Comparison of ENCODE assay signal across 16 cellular contexts in genomic region chr22:41561788-41562187, GRCh38. TPM values are rescaled to one million over a fixed set of nuclear protein-coding genes. Genes with fewer than 3 reads are reported as not detected.
DNase-seq lines count a peak whose midpoint lies in the region; ATAC-seq, FAIRE-seq and TF ChIP-seq lines count a peak whose summit lies in the region.
"Had no signal": no experiment of that assay in that cellular context is flagged by ENCODE, and none has a peak within 500 bp of the region (broad histone marks: within the 10 kb centered on the region; RNA-seq: fewer than 3 reads in every experiment).

No MANE protein-coding gene starts in this region.

- FAIRE-seq in H1 (lab: Jason Lieb, UNC), result no peak
- FAIRE-seq: GM12878, GM19239, H54 had no signal

- H3K79me1 ChIP-seq in H1 (ENCODE audit: low read depth, low read length) (no peaks in the 10 kb centered on the region), mesenchymal stem cell (replicated peaks; ENCODE audit: low read length, poor library complexity, severe bottlenecking) (no peaks in the 10 kb centered on the region)

- POLR2A ChIA-PET in H1 (lab: Charles Lee; ENCODE audit: partially characterized antibody), result interaction anchor here (0.7 to 2.0 kb wide), 5 partner anchors 11 to 179 kb away, joined by 3 to 7 read pairs (median 4); partner anchors contain the start of gene PMM1

- H4K8ac ChIP-seq in H1 (ENCODE audit: extremely low read depth, insufficient read depth, low read length) (no peak overlapping the region), mesenchymal stem cell (ENCODE audit: low read length) (no peak overlapping the region)

- peaks cover 6% of the 10 kb centered on the region; the same call in 1 of the 2 replicates for H3K23me2 ChIP-seq in H1 (ENCODE audit: low read depth, low read length)

- intact Hi-C loops in testis (cut with DNase I; ENCODE audit: low total_unique reads), result no loop called here

- H3K18ac ChIP-seq in H1 (ENCODE audit: extremely low read depth, low read length), result peak overlapping the region; percentile 93; the same call in 1 of the 2 replicates
- H3K18ac ChIP-seq in mesenchymal stem cell (ENCODE audit: low read depth in 1 of 2, low read length in 2 of 2), result peak overlapping the region in 1 of 2 experiments; percentile 69

- TF ChIP-seq CTCF in H1 (IDR thresholded peaks at IDR 0.05; ENCODE audit: control extremely low read depth in 1 of 3, insufficient read depth in 1 of 3, low read depth in 1 of 3, low read length in 3 of 3), result no peak
- no peak for TF ChIP-seq CTCF in testis (IDR thresholded peaks at IDR 0.05)

- H3K23ac ChIP-seq in H1 (ENCODE audit: insufficient read length), result no peak overlapping the region
- no peak overlapping the region for H3K23ac ChIP-seq in mesenchymal stem cell (ENCODE audit: low read length in 2 of 2)

- H2BK12ac ChIP-seq in H1 (ENCODE audit: low read depth, low read length) (peak overlapping the region; percentile 35; the same call in 1 of the 2 replicates), mesenchymal stem cell (ENCODE audit: low read length in 2 of 2) (peak overlapping the region in 1 of 2 experiments; percentile 59)

- no peak for ATAC-seq in GM18519 (IDR thresholded peaks at IDR 0.05; ENCODE audit: low FRiP score, unreplicated experiment)
- ATAC-seq: esophagus mucosa, GM12878 had no signal

- WGBS in H1 (ENCODE audit: extremely low coverage in 1 of 2, insufficient coverage in 1 of 2, insufficient read length in 1 of 2, insufficient replicate concordance in 2 of 2, low coverage in 1 of 2, low lambda C conversion rate in 2 of 2, missing lambda C conversion rate in 1 of 2), 2 experiments, result 66% methylated on average over 5 of the region's 5 CpGs; no CpG with 5 or more reads in 1 of the 2 experiments
- WGBS in mesenchymal stem cell, result 90% methylated on average over 5 of the region's 5 CpGs
- WGBS in testis, 2 donors, result 50 to 69% methylated on average over 5 of the region's 5 CpGs

- CTCF ChIA-PET in H1 (lab: Charles Lee; ENCODE audit: partially characterized antibody), result interaction anchor here (0.6 to 16.1 kb wide), 4 partner anchors 11 to 168 kb away, joined by 4 to 169 read pairs (median 4); no protein-coding TSS in a partner anchor

- H3K4me1 ChIP-seq in HUES6 (ENCODE audit: control insufficient read depth, insufficient read depth, low read length) (peaks cover 43% of the 10 kb centered on the region), H1 (replicated peaks in 1 of 4; ENCODE audit: control insufficient read depth in 3 of 4, insufficient read depth in 4 of 4, low read length in 3 of 4) (peaks cover 4 to 34% (median 24%) of the 10 kb centered on the region in 4 experiments), mesenchymal stem cell (ENCODE audit: control insufficient read depth, insufficient read depth, low read depth, low read length) (peaks cover 58% of the 10 kb centered on the region), testis (peaks cover 46% of the 10 kb centered on the region)

- peak overlapping the region; percentile 18; the same call in 1 of the 2 replicates for H2BK5ac ChIP-seq in H1 (ENCODE audit: low read depth, low read length)
- no peak overlapping the region for H2BK5ac ChIP-seq in mesenchymal stem cell (ENCODE audit: low read depth, low read length, poor library complexity, severe bottlenecking)

- H3K4me2 ChIP-seq in H1 (ENCODE audit: insufficient read depth in 1 of 2, low read depth in 2 of 2, low read length in 2 of 2), result peak overlapping the region; percentile 63 to 70; a peak in 2 of 4 replicates
- peak overlapping the region; percentile 74 for H3K4me2 ChIP-seq in mesenchymal stem cell (ENCODE audit: low read length, poor library complexity, severe bottlenecking)

- H3K27me3 ChIP-seq in HUES6 (ENCODE audit: control insufficient read depth, insufficient read depth, low read length), result no peaks in the 10 kb centered on the region
- no peaks in the 10 kb centered on the region for H3K27me3 ChIP-seq in H1 (replicated peaks in 1 of 4; ENCODE audit: control insufficient read depth in 3 of 4, extremely low read depth in 1 of 4, insufficient read depth in 3 of 4, low read length in 3 of 4)
- H3K27me3 ChIP-seq in mesenchymal stem cell (ENCODE audit: control insufficient read depth in 1 of 2, insufficient read depth in 1 of 2, low read length in 2 of 2), result no peaks in the 10 kb centered on the region
- no peaks in the 10 kb centered on the region for H3K27me3 ChIP-seq in testis
- H3K27me3 ChIP-seq: SJSA1 had no signal

- H2BK20ac ChIP-seq in H1 (ENCODE audit: low read length), result 0 out of 2 replicates have a peak overlapping the region, but pooled peaks have one; percentile 87

- H2BK15ac ChIP-seq in H1 (ENCODE audit: low read length) (no peak overlapping the region), mesenchymal stem cell (ENCODE audit: low read depth, poor library complexity, severe bottlenecking) (no peak overlapping the region)

- TF ChIP-seq POLR2A in H1 (IDR thresholded peaks at IDR 0.05; ENCODE audit: control extremely low read depth in 1 of 2, low read depth in 2 of 2, low read length in 2 of 2), result no peak
- no peak for TF ChIP-seq POLR2A in testis (IDR thresholded peaks at IDR 0.05)

- H2AFZ ChIP-seq in H1 (ENCODE audit: low read length) (no peak overlapping the region), mesenchymal stem cell (ENCODE audit: low read depth, low read length) (no peak overlapping the region)

- H3K79me2 ChIP-seq in H1 (ENCODE audit: control insufficient read depth in 1 of 2, insufficient read depth in 2 of 2, low read length in 2 of 2), result no peaks in the 10 kb centered on the region

- H3K36me3 ChIP-seq in HUES6 (ENCODE audit: control insufficient read depth, insufficient read depth, low read length) (no peaks in the 10 kb centered on the region), H1 (ENCODE audit: control insufficient read depth in 2 of 4, insufficient read depth in 4 of 4, low read length in 3 of 4) (no peaks in the 10 kb centered on the region), mesenchymal stem cell (ENCODE audit: control insufficient read depth in 1 of 2, insufficient read depth in 2 of 2, low read depth in 1 of 2, low read length in 2 of 2) (no peaks in the 10 kb centered on the region), testis (ENCODE audit: low read depth, missing control alignments) (no peaks in the 10 kb centered on the region)
- H3K36me3 ChIP-seq: SJSA1 had no signal

- H3K4ac ChIP-seq in H1 (replicated peaks; ENCODE audit: insufficient read length, low read depth, low read length), result no peak overlapping the region
- H3K4ac ChIP-seq in mesenchymal stem cell (ENCODE audit: low read depth in 1 of 2, low read length in 2 of 2), result peak overlapping the region in 1 of 2 experiments; percentile 65

- no peak overlapping the region for H4K5ac ChIP-seq in H1 (ENCODE audit: insufficient read length, low read depth, low read length)

- no peak overlapping the region for H3K56ac ChIP-seq in H1 (replicated peaks; ENCODE audit: insufficient read length, low read depth, low read length)

- no peak for DNase-seq in H1 (ENCODE audit: low read depth in 1 of 2, low spot score in 2 of 2)
- no peak for DNase-seq in mesenchymal stem cell
- peak; percentile 76 for DNase-seq in testis
- DNase-seq in DMS114 treated with DMSO at 0.1 percent for 48 hours (lab: John Stamatoyannopoulos, UW; ENCODE audit: unreplicated experiment), result no peak
- no peak for DNase-seq in A172 (ENCODE audit: low spot score)
- DNase-seq in HuH-7 (ENCODE audit: low spot score), result no peak
- DNase-seq: activated T-cell treated with anti-CD3 and anti-CD28 coated beads, Interleukin-2, amount 50 U/mL, for 48 hours; NCI-H1417 treated with DMSO at 0.1 percent for 48 hours; stimulated activated CD4-positive, alpha-beta T cell treated with anti-CD3 and anti-CD28 coated beads, Interleukin-2, amount 100 ng/mL, for 48 hours had no signal

- H3K14ac ChIP-seq in H1 (ENCODE audit: insufficient read length), result no peak overlapping the region
- no peak overlapping the region for H3K14ac ChIP-seq in mesenchymal stem cell (ENCODE audit: low read length in 2 of 2)

- H3K9ac ChIP-seq in HUES6 (ENCODE audit: low read length) (peak overlapping the region; percentile 42), H1 (replicated peaks in 1 of 4; ENCODE audit: extremely low read depth in 1 of 4, low read depth in 3 of 4, low read length in 3 of 4) (no peak overlapping the region), mesenchymal stem cell (ENCODE audit: low read length) (no peak overlapping the region)

- no peak overlapping the region for H2AK5ac ChIP-seq in H1 (ENCODE audit: low read depth, low read length)
- H2AK5ac ChIP-seq in mesenchymal stem cell (ENCODE audit: low read length, severe bottlenecking), result peak overlapping the region; percentile 13

- TF ChIP-seq EP300 in H1 (IDR thresholded peaks at IDR 0.05; ENCODE audit: borderline replicate concordance in 1 of 2, low read depth in 2 of 2, low read length in 2 of 2), result no peak

- H4K91ac ChIP-seq in H1 (replicated peaks; ENCODE audit: insufficient read length, low read length), result no peak overlapping the region
- peak overlapping the region; percentile 43 for H4K91ac ChIP-seq in mesenchymal stem cell (ENCODE audit: low read length)

- H3K9me3 ChIP-seq in HUES6 (ENCODE audit: control insufficient read depth, insufficient read depth, low read depth, low read length) (no peaks in the 10 kb centered on the region), H1 (ENCODE audit: insufficient read depth in 2 of 2, low read depth in 1 of 2, low read length in 1 of 2) (no peaks in the 10 kb centered on the region), mesenchymal stem cell (ENCODE audit: control insufficient read depth, low read length) (no peaks in the 10 kb centered on the region), testis (no peaks in the 10 kb centered on the region)

- H2BK120ac ChIP-seq in H1 (replicated peaks; ENCODE audit: low read depth, low read length), result no peak overlapping the region
- no peak overlapping the region for H2BK120ac ChIP-seq in mesenchymal stem cell (ENCODE audit: low read depth, low read length)

- H3K27ac ChIP-seq in HUES6 (ENCODE audit: low read depth, low read length) (no peak overlapping the region), H1 (ENCODE audit: low read depth, low read length) (no peak overlapping the region), mesenchymal stem cell (ENCODE audit: low read length, poor library complexity, severe bottlenecking) (peak overlapping the region; percentile 8), testis (peak overlapping the region; percentile 67 to 71)
- H3K27ac ChIP-seq: SJSA1 had no signal

- H4K20me1 ChIP-seq in H1 (replicated peaks in 1 of 2; ENCODE audit: control insufficient read depth in 1 of 2, insufficient read depth in 2 of 2, low read length in 2 of 2), result no peaks in the 10 kb centered on the region

- no peak for TF ChIP-seq RAD21 in H1 (IDR thresholded peaks at IDR 0.05 in 1 of 2, conservative IDR thresholded peaks at IDR 0.05 in 1 of 2; ENCODE audit: low read depth in 2 of 2, low read length in 2 of 2)

- H3K4me3 ChIP-seq in HUES6 (ENCODE audit: low read depth, low read length), result peak overlapping the region; percentile 40; the same call in 1 of the 2 replicates
- H3K4me3 ChIP-seq in H1 (ENCODE audit: extremely low read depth in 1 of 4, insufficient read depth in 2 of 4, low read depth in 3 of 4, low read length in 4 of 4), result no peak overlapping the region
- H3K4me3 ChIP-seq in mesenchymal stem cell (ENCODE audit: insufficient read depth in 1 of 2, low read depth in 1 of 2, low read length in 2 of 2), result no peak overlapping the region
- peak overlapping the region in 1 of 2 donors; percentile 61 for H3K4me3 ChIP-seq in testis
- H3K4me3 ChIP-seq: GM12878, SJSA1 had no signal

RNA-seq across cellular contexts. Expression of gene CSDC2, which starts 1.0 kb away (rescaled TPM):
- total RNA-seq in H1 (2021; fragmentation: NEBNext Ultra II Directional; extraction: Animal tissue kit (Norgen Biotek cat#: 25700)), result 2.3 and 2.6 TPM in 2 replicates
- 2.0 and 3.2 TPM in 2 replicates for polyA plus RNA-seq in H1 (2011; rRNA removed)
- 2.0 TPM for polyA plus RNA-seq in H1 (2011; cell fraction: cytosol; rRNA removed)
- 7.0 TPM for polyA plus RNA-seq in H1 (2011; cell fraction: nucleus; rRNA removed)
- polyA plus RNA-seq in H1 (2012, experiment 1 of 2), result 0.91 to 2.2 TPM (median 2.0 TPM) in 4 replicates
- polyA plus RNA-seq in H1 (2012, experiment 2 of 2), result 1.6 TPM
- 2.2 TPM for polyA plus RNA-seq in H1 (2013, experiment 1 of 2)
- polyA plus RNA-seq in H1 (2013, experiment 2 of 2), result 1.9 TPM
- polyA minus RNA-seq in H1 (2011; rRNA and poly(A)+ RNA removed), result 0.56 and 0.88 TPM in 2 replicates
- polyA minus RNA-seq in H1 (2011; cell fraction: cytosol; rRNA and poly(A)+ RNA removed), result 0.66 TPM
- polyA minus RNA-seq in H1 (2011; cell fraction: nucleus; rRNA and poly(A)+ RNA removed), result 1.4 TPM
- 2.4 TPM for polyA plus RNA-seq in mesenchymal stem cell (2013, experiment 1 of 2)
- polyA plus RNA-seq in mesenchymal stem cell (2013, experiment 2 of 2), result 2.5 TPM
- 10 to 100 TPM; 76.5 to 87.0 TPM for total RNA-seq in testis
- polyA plus RNA-seq in testis (ENCODE audit: insufficient read depth, low read depth, low replicate concordance), result 50.1 TPM
- total RNA-seq in A172 (2014; rRNA removed; shearing (Covaris generic)), result 2.8 and 3.5 TPM in 2 replicates
- total RNA-seq: SJSA1 had no signal
- polyA plus RNA-seq: GM12878 had no signal

RNA-seq across cellular contexts. Expression of gene POLR3H, which starts 17.5 kb away (rescaled TPM):
- total RNA-seq in H1 (2021; fragmentation: NEBNext Ultra II Directional; extraction: Animal tissue kit (Norgen Biotek cat#: 25700)), result 34.5 and 39.2 TPM in 2 replicates
- 29.7 and 34.0 TPM in 2 replicates for polyA plus RNA-seq in H1 (2011; rRNA removed)
- polyA plus RNA-seq in H1 (2011; cell fraction: cytosol; rRNA removed), result 31.1 TPM
- polyA plus RNA-seq in H1 (2011; cell fraction: nucleus; rRNA removed), result 26.9 TPM
- polyA plus RNA-seq in H1 (2012, experiment 1 of 2), result 25.7 to 32.5 TPM (median 29.8 TPM) in 4 replicates
- 20.3 TPM for polyA plus RNA-seq in H1 (2012, experiment 2 of 2)
- polyA plus RNA-seq in H1 (2013, experiment 1 of 2), result 15.7 TPM
- polyA plus RNA-seq in H1 (2013, experiment 2 of 2), result 16.1 TPM
- 36.6 and 42.9 TPM in 2 replicates for polyA minus RNA-seq in H1 (2011; rRNA and poly(A)+ RNA removed)
- 14.5 TPM for polyA minus RNA-seq in H1 (2011; cell fraction: cytosol; rRNA and poly(A)+ RNA removed)
- polyA minus RNA-seq in H1 (2011; cell fraction: nucleus; rRNA and poly(A)+ RNA removed), result 24.5 TPM
- 26.7 TPM for polyA plus RNA-seq in mesenchymal stem cell (2013, experiment 1 of 2)
- 27.9 TPM for polyA plus RNA-seq in mesenchymal stem cell (2013, experiment 2 of 2)
- 10 to 100 TPM; 23.3 to 24.6 TPM for total RNA-seq in testis
- 38.9 TPM for polyA plus RNA-seq in testis (ENCODE audit: insufficient read depth, low read depth, low replicate concordance)
- total RNA-seq in A172 (2014; rRNA removed; shearing (Covaris generic)), result 11.8 and 27.8 TPM in 2 replicates

RNA-seq across cellular contexts. Expression of gene PMM1, which starts 27.9 kb away (rescaled TPM):
- total RNA-seq in H1 (2021; fragmentation: NEBNext Ultra II Directional; extraction: Animal tissue kit (Norgen Biotek cat#: 25700)), result 10.8 and 11.3 TPM in 2 replicates
- 20.0 and 27.3 TPM in 2 replicates for polyA plus RNA-seq in H1 (2011; rRNA removed)
- polyA plus RNA-seq in H1 (2011; cell fraction: cytosol; rRNA removed), result 26.5 TPM
- 26.4 TPM for polyA plus RNA-seq in H1 (2011; cell fraction: nucleus; rRNA removed)
- polyA plus RNA-seq in H1 (2012, experiment 1 of 2), result 13.1 to 20.0 TPM (median 18.0 TPM) in 4 replicates
- 19.2 TPM for polyA plus RNA-seq in H1 (2012, experiment 2 of 2)
- 9.3 TPM for polyA plus RNA-seq in H1 (2013, experiment 1 of 2)
- 8.9 TPM for polyA plus RNA-seq in H1 (2013, experiment 2 of 2)
- 6.1 and 10.0 TPM in 2 replicates for polyA minus RNA-seq in H1 (2011; rRNA and poly(A)+ RNA removed)
- 7.9 TPM for polyA minus RNA-seq in H1 (2011; cell fraction: cytosol; rRNA and poly(A)+ RNA removed)
- polyA minus RNA-seq in H1 (2011; cell fraction: nucleus; rRNA and poly(A)+ RNA removed), result 7.9 TPM
- 40.9 TPM for polyA plus RNA-seq in mesenchymal stem cell (2013, experiment 1 of 2)
- 41.2 TPM for polyA plus RNA-seq in mesenchymal stem cell (2013, experiment 2 of 2)
- total RNA-seq in testis, result 10 to 100 TPM; 44.4 to 45.7 TPM
- 82.2 TPM for polyA plus RNA-seq in testis (ENCODE audit: insufficient read depth, low read depth, low replicate concordance)
- 6.9 and 8.9 TPM in 2 replicates for total RNA-seq in A172 (2014; rRNA removed; shearing (Covaris generic))

RNA-seq across cellular contexts. Expression of gene DESI1, which starts 59.1 kb away (rescaled TPM):
- total RNA-seq in H1 (2021; fragmentation: NEBNext Ultra II Directional; extraction: Animal tissue kit (Norgen Biotek cat#: 25700)), result 33.7 and 34.3 TPM in 2 replicates
- polyA plus RNA-seq in H1 (2011; rRNA removed) (27.6 and 31.2 TPM in 2 replicates), testis (ENCODE audit: insufficient read depth, low read depth, low replicate concordance) (103 TPM)
- polyA plus RNA-seq in H1 (2011; cell fraction: cytosol; rRNA removed), result 26.4 TPM
- polyA plus RNA-seq in H1 (2011; cell fraction: nucleus; rRNA removed), result 46.5 TPM
- 23.6 to 27.4 TPM (median 25.6 TPM) in 4 replicates for polyA plus RNA-seq in H1 (2012, experiment 1 of 2)
- 32.8 TPM for polyA plus RNA-seq in H1 (2012, experiment 2 of 2)
- 26.8 TPM for polyA plus RNA-seq in H1 (2013, experiment 1 of 2)
- 26.7 TPM for polyA plus RNA-seq in H1 (2013, experiment 2 of 2)
- 46.3 and 52.8 TPM in 2 replicates for polyA minus RNA-seq in H1 (2011; rRNA and poly(A)+ RNA removed)
- polyA minus RNA-seq in H1 (2011; cell fraction: cytosol; rRNA and poly(A)+ RNA removed), result 19.9 TPM
- polyA minus RNA-seq in H1 (2011; cell fraction: nucleus; rRNA and poly(A)+ RNA removed), result 27.0 TPM
- polyA plus RNA-seq in mesenchymal stem cell (2013, experiment 1 of 2), result 26.3 TPM
- 26.7 TPM for polyA plus RNA-seq in mesenchymal stem cell (2013, experiment 2 of 2)
- total RNA-seq in testis, result 10 to 100 TPM; 45.3 to 62.6 TPM
- 15.2 and 15.8 TPM in 2 replicates for total RNA-seq in A172 (2014; rRNA removed; shearing (Covaris generic))

RNA-seq across cellular contexts. Expression of gene XRCC6, which starts 59.3 kb away (rescaled TPM):
- total RNA-seq in H1 (2021; fragmentation: NEBNext Ultra II Directional; extraction: Animal tissue kit (Norgen Biotek cat#: 25700)), result 488 and 490 TPM in 2 replicates
- 150 and 157 TPM in 2 replicates for polyA plus RNA-seq in H1 (2011; rRNA removed)
- polyA plus RNA-seq in H1 (2011; cell fraction: cytosol; rRNA removed), result 241 TPM
- 150 TPM for polyA plus RNA-seq in H1 (2011; cell fraction: nucleus; rRNA removed)
- 499 to 810 TPM (median 507 TPM) in 4 replicates for polyA plus RNA-seq in H1 (2012, experiment 1 of 2)
- polyA plus RNA-seq in H1 (2012, experiment 2 of 2), result 178 TPM
- 330 TPM for polyA plus RNA-seq in H1 (2013, experiment 1 of 2)
- 315 TPM for polyA plus RNA-seq in H1 (2013, experiment 2 of 2)
- polyA minus RNA-seq in H1 (2011; rRNA and poly(A)+ RNA removed), result 161 and 200 TPM in 2 replicates
- polyA minus RNA-seq in H1 (2011; cell fraction: cytosol; rRNA and poly(A)+ RNA removed), result 117 TPM
- 55.9 TPM for polyA minus RNA-seq in H1 (2011; cell fraction: nucleus; rRNA and poly(A)+ RNA removed)
- 156 TPM for polyA plus RNA-seq in mesenchymal stem cell (2013, experiment 1 of 2)
- 159 TPM for polyA plus RNA-seq in mesenchymal stem cell (2013, experiment 2 of 2)
- total RNA-seq in testis, result 100 to 1,000 TPM; 290 to 317 TPM
- polyA plus RNA-seq in testis (ENCODE audit: insufficient read depth, low read depth, low replicate concordance), result 621 TPM
- 382 and 394 TPM in 2 replicates for total RNA-seq in A172 (2014; rRNA removed; shearing (Covaris generic))

Comparison
In these comparisons a context has a peak if more than half of its experiments do, and no peak if none do; other contexts are left out.
1. H3K27ac ChIP-seq: peak in mesenchymal stem cell (single experiment) and testis (2 of 2); none in HUES6 (single experiment) and H1 (single experiment).
2. RNA of gene CSDC2, which starts 1.0 kb away (total RNA-seq): 76.5 to 87.0 TPM in testis; 2.8 to 3.5 TPM in A172 and 2.3 to 2.6 TPM in H1; every median in the first group is over 10 times any median in the second.